ENCODE assay signal across 14 cellular contexts in the genomic region with DNA sequence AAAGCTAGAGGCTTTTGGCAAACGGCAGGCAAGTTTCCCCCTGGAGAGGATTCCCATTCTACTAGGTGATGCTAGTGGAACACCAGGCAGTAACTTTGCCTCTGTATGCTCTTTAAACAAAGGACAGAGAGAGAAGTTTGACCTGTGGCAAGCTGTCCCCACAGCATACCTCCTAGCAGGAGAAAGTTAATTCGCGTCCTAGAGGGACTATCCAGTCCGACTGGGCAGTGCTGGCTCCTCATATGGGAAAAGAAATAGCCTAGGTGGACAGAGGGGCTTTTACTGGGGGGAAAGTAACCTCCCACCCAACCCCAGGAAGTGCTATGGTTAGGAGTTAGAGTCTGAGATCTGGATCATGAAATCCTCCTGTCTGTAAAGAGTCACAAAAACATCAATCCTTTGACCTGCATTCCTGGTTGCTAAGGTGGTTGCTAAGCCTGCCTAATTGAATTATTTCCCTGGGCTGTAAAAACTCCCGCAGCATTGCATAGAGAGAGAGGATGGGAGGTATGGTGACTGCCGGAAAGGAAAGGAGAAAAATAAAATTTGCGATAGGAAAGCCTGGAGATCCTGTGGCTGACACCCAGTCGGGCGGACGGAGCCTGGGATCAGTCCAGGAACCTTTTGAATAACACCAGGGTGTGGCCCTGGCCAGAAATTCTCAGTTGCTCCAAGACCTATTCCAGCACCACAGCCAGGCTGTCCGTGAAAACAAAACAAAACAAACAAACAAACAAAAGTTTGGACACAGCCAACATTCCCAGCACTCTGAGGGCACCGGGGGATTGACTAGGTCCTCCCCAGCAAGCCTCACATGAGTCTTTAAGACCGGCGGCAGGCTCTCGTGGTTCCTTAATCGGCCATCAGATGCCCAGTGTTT.
A peak's percentile ranks its signal among the peaks of the same experiment; 100 is the strongest.
DNase-seq lines count a peak whose midpoint lies in the region; ATAC-seq and TF ChIP-seq lines count a peak whose summit lies in the region.
"Had no signal": no experiment of that assay in that cellular context is flagged by ENCODE, and none has a peak within 500 bp of the region (broad histone marks: within the 10 kb centered on the region; RNA-seq: fewer than 3 reads in every experiment).

No MANE protein-coding gene starts in this region.

- CTCF ChIA-PET in activated CD4-positive, alpha-beta T cell treated with anti-CD3 and anti-CD28 coated beads for 36 hours (lab: Charles Lee): interaction anchor here (0.9 to 2.2 kb wide), 2 partner anchors 11 to 15 kb away, joined by 3 to 14 read pairs; no protein-coding TSS in a partner anchor
- CTCF ChIA-PET in activated CD4-positive, alpha-beta memory T cell treated with anti-CD3 and anti-CD28 coated beads, Interleukin-2, amount 10 ng/mL, durations not matched to agents 7 days and 5 days (lab: Charles Lee): no interaction called here

- H3K4me3 ChIP-seq in NT2/D1 (ENCODE audit: insufficient read length, low read depth) (no peak overlapping the region), fibroblast of the aortic adventitia (ENCODE audit: low read depth, low read length) (peak overlapping the region; percentile 17), rectal smooth muscle tissue (ENCODE audit: low read length) (peak overlapping the region; percentile 15)
- H3K4me3 ChIP-seq: uterus had no signal

- H3K9ac ChIP-seq in NT2/D1 (ENCODE audit: insufficient read length, low read depth): no peak overlapping the region
- no peak overlapping the region for H3K9ac ChIP-seq in rectal smooth muscle tissue (ENCODE audit: low read length)

- H3K27ac ChIP-seq in rectal smooth muscle tissue (ENCODE audit: low read depth, low read length): no peak overlapping the region
- H3K27ac ChIP-seq: RWPE1, uterus, WERI-Rb-1 had no signal

- POLR2A ChIA-PET in activated CD4-positive, alpha-beta T cell treated with anti-CD3 and anti-CD28 coated beads for 36 hours (lab: Charles Lee): no interaction called here
- POLR2A ChIA-PET in activated CD4-positive, alpha-beta memory T cell treated with anti-CD3 and anti-CD28 coated beads, Interleukin-2, amount 10 ng/mL, durations not matched to agents 7 days and 5 days (lab: Charles Lee): no interaction called here

- intact Hi-C loops in activated CD4-positive, alpha-beta T cell treated with anti-CD3 and anti-CD28 coated beads for 36 hours (cut with DNase I, micrococcal nuclease): no loop called here

- H3K27ac Mint-ChIP-seq in activated CD4-positive, alpha-beta T cell treated with anti-CD3 and anti-CD28 coated beads for 36 hours: no peak overlapping the region
- no peak overlapping the region for H3K27ac Mint-ChIP-seq in activated CD4-positive, alpha-beta memory T cell treated with anti-CD3 and anti-CD28 coated beads, Interleukin-2, amount 10 ng/mL, durations not matched to agents 7 days and 5 days
- H3K27ac Mint-ChIP-seq: CD4-positive, CD25-positive, alpha-beta regulatory T cell had no signal

- H3K9me3 Mint-ChIP-seq in activated CD4-positive, alpha-beta T cell treated with anti-CD3 and anti-CD28 coated beads for 36 hours (ENCODE audit: low read depth): no peaks in the 10 kb centered on the region
- H3K9me3 Mint-ChIP-seq in activated CD4-positive, alpha-beta memory T cell treated with anti-CD3 and anti-CD28 coated beads, Interleukin-2, amount 10 ng/mL, durations not matched to agents 7 days and 5 days: no peaks in the 10 kb centered on the region
- H3K9me3 Mint-ChIP-seq: CD4-positive, CD25-positive, alpha-beta regulatory T cell had no signal

- H3K27me3 Mint-ChIP-seq in activated CD4-positive, alpha-beta T cell treated with anti-CD3 and anti-CD28 coated beads for 36 hours: peaks cover 4% of the 10 kb centered on the region
- H3K27me3 Mint-ChIP-seq in activated CD4-positive, alpha-beta memory T cell treated with anti-CD3 and anti-CD28 coated beads, Interleukin-2, amount 10 ng/mL, durations not matched to agents 7 days and 5 days: no peaks in the 10 kb centered on the region

- no peaks in the 10 kb centered on the region for H3K4me1 ChIP-seq in NT2/D1 (ENCODE audit: insufficient read depth, insufficient read length)
- no peaks in the 10 kb centered on the region for H3K4me1 ChIP-seq in rectal smooth muscle tissue (ENCODE audit: control insufficient read depth, insufficient read depth, low read length)
- H3K4me1 ChIP-seq: uterus had no signal

- DNase-seq in Daoy (ENCODE audit: low read depth): peak; percentile 9
- DNase-seq in NT2/D1 (ENCODE audit: low read depth, low spot score): peak; percentile 20
- no peak for DNase-seq in fibroblast of the aortic adventitia (ENCODE audit: low read depth)
- DNase-seq in activated CD4-positive, alpha-beta T cell treated with anti-CD3 and anti-CD28 coated beads for 36 hours: no peak
- no peak for DNase-seq in activated CD4-positive, alpha-beta memory T cell treated with anti-CD3 and anti-CD28 coated beads, Interleukin-2, amount 10 ng/mL, durations not matched to agents 7 days and 5 days
- DNase-seq in RKO (ENCODE audit: low spot score): no peak
- no peak for DNase-seq in mucosa of gallbladder (ENCODE audit: low spot score)
- DNase-seq: CD4-positive, CD25-positive, alpha-beta regulatory T cell; cortex of kidney; NCI-H1694 treated with DMSO at 0.1 percent for 48 hours; uterus; WERI-Rb-1 had no signal

- H3K36me3 ChIP-seq in NT2/D1 (ENCODE audit: insufficient read depth, insufficient read length, low read length) (no peaks in the 10 kb centered on the region), rectal smooth muscle tissue (ENCODE audit: control insufficient read depth, insufficient read depth, low read length) (no peaks in the 10 kb centered on the region)
- H3K36me3 ChIP-seq: uterus, WERI-Rb-1 had no signal

- no peak overlapping the region for H3K4me3 Mint-ChIP-seq in activated CD4-positive, alpha-beta T cell treated with anti-CD3 and anti-CD28 coated beads for 36 hours
- no peak overlapping the region for H3K4me3 Mint-ChIP-seq in activated CD4-positive, alpha-beta memory T cell treated with anti-CD3 and anti-CD28 coated beads, Interleukin-2, amount 10 ng/mL, durations not matched to agents 7 days and 5 days
- H3K4me3 Mint-ChIP-seq: CD4-positive, CD25-positive, alpha-beta regulatory T cell had no signal

- H3K9me3 ChIP-seq in NT2/D1 (ENCODE audit: insufficient read depth, low read length): no peaks in the 10 kb centered on the region
- H3K9me3 ChIP-seq: uterus had no signal

- ATAC-seq in activated CD4-positive, alpha-beta T cell treated with anti-CD3 and anti-CD28 coated beads for 36 hours: no peak

- H3K27me3 ChIP-seq in NT2/D1 (ENCODE audit: insufficient read depth, insufficient read length) (no peaks in the 10 kb centered on the region), rectal smooth muscle tissue (ENCODE audit: control insufficient read depth, insufficient read depth, low read length) (no peaks in the 10 kb centered on the region)
- H3K27me3 ChIP-seq: uterus had no signal

- no peaks in the 10 kb centered on the region for H3K4me1 Mint-ChIP-seq in activated CD4-positive, alpha-beta T cell treated with anti-CD3 and anti-CD28 coated beads for 36 hours
- H3K4me1 Mint-ChIP-seq in activated CD4-positive, alpha-beta memory T cell treated with anti-CD3 and anti-CD28 coated beads, Interleukin-2, amount 10 ng/mL, durations not matched to agents 7 days and 5 days: peaks cover 10% of the 10 kb centered on the region
- H3K4me1 Mint-ChIP-seq: CD4-positive, CD25-positive, alpha-beta regulatory T cell had no signal

- TF ChIP-seq CTCF in fibroblast of the aortic adventitia (IDR thresholded peaks at IDR 0.05; ENCODE audit: insufficient read depth, low read length): no peak

- no peaks in the 10 kb centered on the region for H3K36me3 Mint-ChIP-seq in activated CD4-positive, alpha-beta T cell treated with anti-CD3 and anti-CD28 coated beads for 36 hours (ENCODE audit: low read depth)
- H3K36me3 Mint-ChIP-seq in activated CD4-positive, alpha-beta memory T cell treated with anti-CD3 and anti-CD28 coated beads, Interleukin-2, amount 10 ng/mL, durations not matched to agents 7 days and 5 days (ENCODE audit: low read depth): no peaks in the 10 kb centered on the region
- H3K36me3 Mint-ChIP-seq: CD4-positive, CD25-positive, alpha-beta regulatory T cell had no signal

Comparison
In these comparisons a context has a peak if more than half of its experiments do, and no peak if none do; other contexts are left out.
1. DNase-seq: peak in Daoy (single experiment) and NT2/D1 (single experiment); none in fibroblast of the aortic adventitia (single experiment), activated CD4-positive, alpha-beta T cell treated with anti-CD3 and anti-CD28 coated beads for 36 hours (single experiment), activated CD4-positive, alpha-beta memory T cell treated with anti-CD3 and anti-CD28 coated beads, Interleukin-2, amount 10 ng/mL, durations not matched to agents 7 days and 5 days (single experiment), RKO (single experiment) and mucosa of gallbladder (single experiment).